Comparison of ENCODE assay signal across 8 cellular contexts in the genomic region with DNA sequence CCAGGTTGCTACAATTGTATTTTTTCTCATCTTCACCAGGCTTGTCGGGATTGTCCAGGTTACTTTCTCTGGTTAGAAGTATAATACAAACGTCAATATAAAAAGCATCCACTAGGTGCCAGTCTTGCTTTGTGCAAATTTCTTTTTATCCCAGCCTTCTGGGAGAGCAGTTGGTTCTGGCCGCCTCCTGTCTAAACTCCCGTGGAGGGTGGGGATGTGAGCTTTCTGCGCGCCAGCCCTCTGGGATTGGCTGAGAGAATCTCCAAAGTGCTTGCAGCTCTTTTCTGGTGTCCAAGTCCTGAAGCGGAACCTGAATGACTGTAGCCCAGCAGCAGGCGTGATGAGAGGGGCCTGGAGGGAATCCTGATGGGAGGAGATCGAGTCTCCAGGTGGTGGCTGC. TPM values are rescaled to one million over a fixed set of nuclear protein-coding genes. Genes with fewer than 3 reads are reported as not detected.
DNase-seq lines count a peak whose midpoint lies in the region; ATAC-seq and TF ChIP-seq lines count a peak whose summit lies in the region.

No MANE protein-coding gene starts in this region.

- TF ChIP-seq EP300 in upper lobe of left lung (IDR thresholded peaks at IDR 0.05), result no peak

- peaks cover 8% of the 10 kb centered on the region for H3K4me1 Mint-ChIP-seq in CD8-positive, alpha-beta T cell (ENCODE audit: low read depth)

- H3K27ac Mint-ChIP-seq in CD8-positive, alpha-beta T cell, result no peak overlapping the region

- no peaks in the 10 kb centered on the region for H3K36me3 Mint-ChIP-seq in CD8-positive, alpha-beta T cell

- peak; percentile 75 for TF ChIP-seq CTCF in CD8-positive, alpha-beta T cell (IDR thresholded peaks at IDR 0.05)
- peak; percentile 60 for TF ChIP-seq CTCF in epithelial cell of esophagus (IDR thresholded peaks at IDR 0.05; ENCODE audit: insufficient read depth, low read depth, low read length, missing control alignments)
- TF ChIP-seq CTCF in upper lobe of left lung (IDR thresholded peaks at IDR 0.05), result peak; percentile 45 to 79 (median 69)

- peak in 6 of 7 experiments; percentile 15 to 63 (median 28) for DNase-seq in CD8-positive, alpha-beta T cell
- peak; percentile 82 to 89 for DNase-seq in HAP-1 (ENCODE audit: low spot score in 2 of 2)
- peak; percentile 65 for DNase-seq in NCI-H226
- peak; percentile 36 for DNase-seq in activated CD4-positive, alpha-beta T cell treated with anti-CD3 and anti-CD28 coated beads for 48 hours
- DNase-seq in epithelial cell of esophagus (ENCODE audit: low read depth), result peak; percentile 74
- peak; percentile 75 for DNase-seq in middle frontal gyrus (ENCODE audit: extremely low spot score, low spot score)
- peak in 1 of 2 donors; percentile 48 for DNase-seq in upper lobe of left lung

- H3K4me3 ChIP-seq in CD8-positive, alpha-beta T cell (ENCODE audit: low read depth, low read length), result no peak overlapping the region
- no peak overlapping the region for H3K4me3 ChIP-seq in HAP-1
- no peak overlapping the region for H3K4me3 ChIP-seq in epithelial cell of esophagus (ENCODE audit: low read length)
- no peak overlapping the region for H3K4me3 ChIP-seq in upper lobe of left lung

- H3K9me3 Mint-ChIP-seq in CD8-positive, alpha-beta T cell, result no peaks in the 10 kb centered on the region

- intact Hi-C loops in CD8-positive, alpha-beta T cell (cut with DNase I, micrococcal nuclease), result loop anchor here (1.0 to 5.0 kb wide), 8 partner anchors 57 to 1114 kb away; a partner anchor contains a TSS

- in situ Hi-C loops in HAP-1 (cut with MboI; ENCODE audit: low sequenced_read_pairs), result loop anchor here (5.0 to 25.0 kb wide), 3 partner anchors 234 to 1104 kb away; a partner anchor contains a TSS

- H3K4me1 ChIP-seq in CD8-positive, alpha-beta T cell (ENCODE audit: insufficient read depth, low read length), result no peaks in the 10 kb centered on the region
- H3K4me1 ChIP-seq in HAP-1 (peaks cover 29% of the 10 kb centered on the region), upper lobe of left lung (peaks cover 0 to 5% (median 2%) of the 10 kb centered on the region in 4 donors)

- 1 to 22% methylated on average over 6 to 9 of the region's 9 CpGs for WGBS in upper lobe of left lung, 2 donors

- POLR2A ChIA-PET in CD8-positive, alpha-beta T cell (lab: Charles Lee), result interaction anchor here (0.8 to 1.7 kb wide), 4 partner anchors 11 to 162 kb away, joined by 3 to 6 read pairs (median 4); no protein-coding TSS in a partner anchor

- CTCF ChIA-PET in CD8-positive, alpha-beta T cell (lab: Charles Lee), result interaction anchor here (0.7 to 2.8 kb wide), 34 partner anchors 11 to 248 kb away, joined by 3 to 22 read pairs (median 4); no protein-coding TSS in a partner anchor

- H3K27ac ChIP-seq in CD8-positive, alpha-beta T cell (ENCODE audit: low read depth, low read length), result no peak overlapping the region
- H3K27ac ChIP-seq in upper lobe of left lung, result no peak overlapping the region

- TF ChIP-seq POLR2A in upper lobe of left lung (IDR thresholded peaks at IDR 0.05), result no peak

- ATAC-seq in CD8-positive, alpha-beta T cell, result peak; percentile 56
- peak; percentile 80 to 91 for ATAC-seq in upper lobe of left lung (ENCODE audit: low FRiP score in 2 of 2)
- ATAC-seq in GM21367 (IDR thresholded peaks at IDR 0.05; ENCODE audit: unreplicated experiment), result no peak

- no peaks in the 10 kb centered on the region for H3K36me3 ChIP-seq in CD8-positive, alpha-beta T cell (ENCODE audit: insufficient read depth, low read length)
- H3K36me3 ChIP-seq in HAP-1 (replicated peaks) (no peaks in the 10 kb centered on the region), upper lobe of left lung (no peaks in the 10 kb centered on the region)

- no peak overlapping the region for H3K4me3 Mint-ChIP-seq in CD8-positive, alpha-beta T cell

- no peaks in the 10 kb centered on the region for H3K27me3 Mint-ChIP-seq in CD8-positive, alpha-beta T cell (ENCODE audit: low read depth)

- H3K27me3 ChIP-seq in CD8-positive, alpha-beta T cell (ENCODE audit: insufficient read depth, low read length), result no peaks in the 10 kb centered on the region
- H3K27me3 ChIP-seq in HAP-1 (ENCODE audit: low read depth) (no peaks in the 10 kb centered on the region), upper lobe of left lung (no peaks in the 10 kb centered on the region)

- no peaks in the 10 kb centered on the region for H3K9me3 ChIP-seq in CD8-positive, alpha-beta T cell (ENCODE audit: low read length)
- no peaks in the 10 kb centered on the region for H3K9me3 ChIP-seq in HAP-1
- H3K9me3 ChIP-seq in upper lobe of left lung, result no peaks in the 10 kb centered on the region

RNA-seq across cellular contexts. Expression of a gene that starts 22.4 kb away (rescaled TPM):
- total RNA-seq in CD8-positive, alpha-beta T cell, result 1 to 10 TPM; 4.6 to 4.8 TPM
- 10 to 100 TPM in 4 of 6 donors, 1 to 10 TPM in 1, under 1 TPM in 1; 0.37 to 24.5 (median 10.9) TPM for total RNA-seq in upper lobe of left lung
